ENCODE assay signal across 29 cellular contexts in the genomic region with DNA sequence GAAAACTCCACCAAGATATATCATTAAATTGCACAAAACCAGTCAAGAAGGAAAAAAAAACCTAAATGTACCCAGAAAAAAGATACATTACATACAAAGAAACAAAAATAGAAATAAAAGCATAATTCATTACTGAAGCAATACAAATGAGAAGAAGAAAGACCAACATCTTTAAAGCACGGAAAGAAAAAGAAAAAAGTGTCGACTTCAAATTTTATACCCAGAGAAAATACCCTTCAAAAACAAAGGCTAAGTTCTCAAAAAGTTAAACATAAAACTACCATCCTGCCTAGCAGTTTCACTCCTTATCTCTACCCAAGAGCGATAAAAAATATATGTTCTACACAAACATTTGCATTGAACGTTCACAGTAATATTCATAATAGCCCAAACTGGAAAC.
"Had no signal": no experiment of that assay in that cellular context is flagged by ENCODE, and none has a peak within 500 bp of the region (broad histone marks: within the 10 kb centered on the region; RNA-seq: fewer than 3 reads in every experiment).

No MANE protein-coding gene starts in this region.

- H3K36me3 ChIP-seq: suprapubic skin, thoracic aorta, thyroid gland, tibial artery, transverse colon, upper lobe of left lung, upper lobe of right lung, uterus, vagina had no signal

- H3K9me3 Mint-ChIP-seq: stimulated activated effector memory CD8-positive, alpha-beta T cell treated with anti-CD3 and anti-CD28 coated beads, Interleukin-12 subunit alpha, Interleukin-12 subunit beta, amount 100 ng/mL, for 72 hours; stimulated activated memory B cell treated with anti-CD40 and anti-IgM and Interleukin-4, amounts not matched to agents 10 μg/mL and 1 μg/mL and 100 μg/mL, for 72 hours; stimulated activated naive CD8-positive, alpha-beta T cell treated with anti-CD3 and anti-CD28 coated beads, Interleukin-15, amount 100 ng/mL, for 72 hours had no signal

- H3K4me1 ChIP-seq: suprapubic skin, testis, thyroid gland, upper lobe of left lung, upper lobe of right lung, uterus, vagina had no signal

- H3K27me3 Mint-ChIP-seq: stimulated activated memory B cell treated with anti-CD40 and anti-IgM and Interleukin-4, amounts not matched to agents 10 μg/mL and 1 μg/mL and 100 μg/mL, for 72 hours; stimulated activated naive B cell treated with anti-CD40 and anti-IgM and Interleukin-4, amounts not matched to agents 10 μg/mL and 1 μg/mL and 100 μg/mL, for 72 hours; stimulated activated naive CD8-positive, alpha-beta T cell treated with anti-CD3 and anti-CD28 coated beads, Interleukin-15, amount 100 ng/mL, for 72 hours; stimulated activated naive CD8-positive, alpha-beta T cell treated with anti-CD3 and anti-CD28 coated beads, Interleukin-15, Interleukin-2, amounts not matched to agents 100 ng/mL and 50 ng/mL, for 24 hours; type B pancreatic cell had no signal

- FAIRE-seq: urothelium cell line had no signal

- H3K27ac ChIP-seq: stomach, suprapubic skin, testis, thoracic aorta, thyroid gland, tibial artery, tibial nerve, transverse colon, upper lobe of left lung, upper lobe of right lung, uterus, vagina had no signal

- H3K4me3 ChIP-seq: stomach, suprapubic skin, testis, thoracic aorta, thyroid gland, tibial artery, tibial nerve, transverse colon, upper lobe of left lung, upper lobe of right lung, uterus, vagina had no signal

- H3K4me3 Mint-ChIP-seq: stimulated activated effector memory CD8-positive, alpha-beta T cell treated with anti-CD3 and anti-CD28 coated beads, Interleukin-12 subunit alpha, Interleukin-12 subunit beta, amount 100 ng/mL, for 72 hours; stimulated activated memory B cell treated with anti-CD40 and anti-IgM and Interleukin-4, amounts not matched to agents 10 μg/mL and 1 μg/mL and 100 μg/mL, for 72 hours; stimulated activated naive B cell treated with anti-CD40 and anti-IgM and Interleukin-4, amounts not matched to agents 10 μg/mL and 1 μg/mL and 100 μg/mL, for 72 hours; stimulated activated naive CD8-positive, alpha-beta T cell treated with anti-CD3 and anti-CD28 coated beads, Interleukin-15, amount 100 ng/mL, for 72 hours; stimulated activated naive CD8-positive, alpha-beta T cell treated with anti-CD3 and anti-CD28 coated beads, Interleukin-15, Interleukin-2, amounts not matched to agents 100 ng/mL and 50 ng/mL, for 24 hours; type B pancreatic cell had no signal

- ATAC-seq: stimulated activated effector memory CD8-positive, alpha-beta T cell treated with anti-CD3 and anti-CD28 coated beads, Interleukin-12 subunit alpha, Interleukin-12 subunit beta, amount 100 ng/mL, for 72 hours; stimulated activated memory B cell treated with anti-CD40 and anti-IgM and Interleukin-4, amounts not matched to agents 10 μg/mL and 1 μg/mL and 100 μg/mL, for 72 hours; stimulated activated naive B cell treated with anti-CD40 and anti-IgM and Interleukin-4, amounts not matched to agents 10 μg/mL and 1 μg/mL and 100 μg/mL, for 72 hours; stimulated activated naive CD8-positive, alpha-beta T cell treated with anti-CD3 and anti-CD28 coated beads, Interleukin-15, amount 100 ng/mL, for 72 hours; stimulated activated naive CD8-positive, alpha-beta T cell treated with anti-CD3 and anti-CD28 coated beads, Interleukin-15, Interleukin-2, amounts not matched to agents 100 U/mL and 50 U/mL, for 24 hours; upper lobe of right lung had no signal

- H3K27ac Mint-ChIP-seq: stimulated activated effector memory CD8-positive, alpha-beta T cell treated with anti-CD3 and anti-CD28 coated beads, Interleukin-12 subunit alpha, Interleukin-12 subunit beta, amount 100 ng/mL, for 72 hours; stimulated activated memory B cell treated with anti-CD40 and anti-IgM and Interleukin-4, amounts not matched to agents 10 μg/mL and 1 μg/mL and 100 μg/mL, for 72 hours; stimulated activated naive B cell treated with anti-CD40 and anti-IgM and Interleukin-4, amounts not matched to agents 10 μg/mL and 1 μg/mL and 100 μg/mL, for 72 hours; stimulated activated naive CD8-positive, alpha-beta T cell treated with anti-CD3 and anti-CD28 coated beads, Interleukin-15, amount 100 ng/mL, for 72 hours; stimulated activated naive CD8-positive, alpha-beta T cell treated with anti-CD3 and anti-CD28 coated beads, Interleukin-15, Interleukin-2, amounts not matched to agents 100 ng/mL and 50 ng/mL, for 24 hours; type B pancreatic cell had no signal

- DNase-seq: stimulated activated CD4-positive, alpha-beta T cell treated with anti-CD3 and anti-CD28 coated beads, Interleukin-2, amount 100 ng/mL, for 48 hours; stimulated activated CD4-positive, alpha-beta T cell treated with anti-CD3 and anti-CD28 coated beads, Interleukin-4, amount 100 ng/mL, for 1 hour; stimulated activated CD4-positive, alpha-beta T cell treated with anti-CD3 and anti-CD28 coated beads, Interleukin-4, amount 100 ng/mL, for 24 hours; stimulated activated CD4-positive, alpha-beta T cell treated with anti-CD3 and anti-CD28 coated beads, Interleukin-4, amount 100 ng/mL, for 4 hours; stimulated activated CD8-positive, alpha-beta memory T cell treated with anti-CD3 and anti-CD28 coated beads, Interleukin-4, amount 100 ng/mL, for 48 hours; stimulated activated naive B cell treated with anti-CD40 and anti-IgM and Interleukin-4, amounts not matched to agents 10 μg/mL and 1 μg/mL and 100 μg/mL, for 72 hours; stimulated activated naive CD4-positive, alpha-beta T cell; stimulated activated naive CD4-positive, alpha-beta T cell treated with Interleukin-2 at 50 U/mL for 16 hours; stimulated activated naive CD8-positive, alpha-beta T cell treated with anti-CD3 and anti-CD28 coated beads, Interleukin-15, amount 100 ng/mL, for 72 hours; stimulated activated naive CD8-positive, alpha-beta T cell treated with anti-CD3 and anti-CD28 coated beads, Interleukin-15, Interleukin-2, amounts not matched to agents 100 U/mL and 50 U/mL, for 24 hours; stomach; substantia nigra; testis; thyroid gland; tibial artery; transverse colon; trophoblast cell; upper lobe of left lung; upper lobe of right lung; uterus had no signal

- H3K4me1 Mint-ChIP-seq: stimulated activated naive CD8-positive, alpha-beta T cell treated with anti-CD3 and anti-CD28 coated beads, Interleukin-15, amount 100 ng/mL, for 72 hours had no signal

- H3K27me3 ChIP-seq: stomach, suprapubic skin, testis, thyroid gland, tibial artery, tibial nerve, transverse colon, upper lobe of left lung, upper lobe of right lung, uterus, vagina had no signal

- H3K9me3 ChIP-seq: stomach, suprapubic skin, testis, thoracic aorta, thyroid gland, tibial artery, transverse colon, upper lobe of left lung, upper lobe of right lung, uterus, vagina had no signal
